In the genomic region with DNA sequence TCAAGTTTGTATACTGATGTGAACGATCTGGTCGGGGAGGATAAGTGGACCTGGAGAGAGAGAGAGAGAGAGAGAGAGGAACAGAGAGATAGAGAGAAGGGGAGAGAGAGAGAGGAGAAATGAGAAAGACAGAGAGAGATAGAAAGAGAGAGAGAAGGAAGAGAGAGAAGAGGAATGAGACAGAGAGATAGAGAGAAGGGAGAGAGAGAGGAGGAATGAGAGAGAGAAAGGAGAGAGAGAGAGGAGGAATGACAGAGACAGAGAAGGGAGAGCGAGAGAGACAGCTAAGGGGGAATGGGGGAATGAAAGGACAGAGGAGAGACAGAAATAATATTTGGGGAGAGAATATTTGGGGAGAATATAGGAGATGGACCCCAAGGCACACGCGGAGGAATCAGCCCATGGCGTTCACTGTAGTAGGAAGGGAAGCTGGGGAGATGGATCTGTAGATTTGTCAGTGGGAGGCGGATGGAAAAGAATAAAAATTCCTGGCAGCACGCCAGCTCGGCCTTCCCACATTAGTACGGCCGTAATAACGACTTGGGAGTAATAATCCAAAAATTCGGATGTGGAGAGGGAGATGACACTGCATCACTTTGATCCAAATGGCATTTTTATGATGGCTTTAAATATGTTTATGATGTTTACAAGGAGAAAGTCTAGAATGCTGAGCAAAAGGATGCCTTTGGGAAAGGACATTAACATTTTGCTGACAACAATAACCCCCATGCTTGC, we compare ENCODE assay signal across 21 cellular contexts.
"Had no signal": no experiment of that assay in that cellular context is flagged by ENCODE, and none has a peak within 500 bp of the region (broad histone marks: within the 10 kb centered on the region; RNA-seq: fewer than 3 reads in every experiment).

No MANE protein-coding gene starts in this region.

- DNase-seq: activated B cell treated with CpG ODN at 0.5 μM for 24 hours; activated CD4-positive, alpha-beta memory T cell treated with anti-CD3 and anti-CD28 coated beads for 36 hours; activated CD4-positive, alpha-beta T cell treated with anti-CD3 and anti-CD28 coated beads for 4 hours; activated naive CD4-positive, alpha-beta T cell; activated T-cell treated with anti-CD3 and anti-CD28 coated beads for 4 hours; body of pancreas; caudate nucleus; endodermal cell; left ventricle myocardium inferior; mammary epithelial cell; midbrain; transverse colon had no signal

- H3K27me3 Mint-ChIP-seq: activated B cell treated with CpG ODN at 0.5 μM for 24 hours; activated CD4-positive, alpha-beta memory T cell treated with anti-CD3 and anti-CD28 coated beads for 36 hours had no signal

- H3K4me3 ChIP-seq: body of pancreas, gastroesophageal sphincter, heart left ventricle, left ventricle myocardium inferior, neural progenitor cell, prostate gland, right atrium auricular region, skin epidermis, suprapubic skin, transverse colon, vagina had no signal

- H3K27ac Mint-ChIP-seq: activated B cell treated with CpG ODN at 0.5 μM for 24 hours; activated CD4-positive, alpha-beta memory T cell treated with anti-CD3 and anti-CD28 coated beads for 36 hours; endodermal cell; neural progenitor cell; stimulated activated naive CD8-positive, alpha-beta T cell treated with anti-CD3 and anti-CD28 coated beads, Interleukin-15, Interleukin-2, amounts not matched to agents 100 ng/mL and 50 ng/mL, for 24 hours had no signal

- H3K4me1 ChIP-seq: body of pancreas, gastroesophageal sphincter, prostate gland, right atrium auricular region, suprapubic skin, transverse colon, vagina had no signal

- H3K9me3 ChIP-seq: body of pancreas, prostate gland, right atrium auricular region, suprapubic skin, transverse colon, vagina had no signal

- H3K36me3 Mint-ChIP-seq: activated CD4-positive, alpha-beta memory T cell treated with anti-CD3 and anti-CD28 coated beads for 36 hours; neural progenitor cell had no signal

- H3K27ac ChIP-seq: body of pancreas, gastroesophageal sphincter, heart left ventricle, left ventricle myocardium inferior, neural progenitor cell, prostate gland, right atrium auricular region, skin epidermis, suprapubic skin, transverse colon, vagina had no signal

- H3K27me3 ChIP-seq: body of pancreas, gastroesophageal sphincter, neural progenitor cell, right atrium auricular region, vagina had no signal

- H3K36me3 ChIP-seq: gastroesophageal sphincter, heart left ventricle, left ventricle myocardium inferior, neural progenitor cell, prostate gland, right atrium auricular region, suprapubic skin, transverse colon, vagina had no signal

- H3K4me3 Mint-ChIP-seq: activated B cell treated with CpG ODN at 0.5 μM for 24 hours; activated CD4-positive, alpha-beta memory T cell treated with anti-CD3 and anti-CD28 coated beads for 36 hours; endodermal cell; neural progenitor cell; stimulated activated naive CD8-positive, alpha-beta T cell treated with anti-CD3 and anti-CD28 coated beads, Interleukin-15, Interleukin-2, amounts not matched to agents 100 ng/mL and 50 ng/mL, for 24 hours had no signal

- H3K9me3 Mint-ChIP-seq: activated B cell treated with CpG ODN at 0.5 μM for 24 hours; activated CD4-positive, alpha-beta memory T cell treated with anti-CD3 and anti-CD28 coated beads for 36 hours; endodermal cell had no signal

- H3K4me1 Mint-ChIP-seq: activated B cell treated with CpG ODN at 0.5 μM for 24 hours, endodermal cell had no signal
